In the genomic region with DNA sequence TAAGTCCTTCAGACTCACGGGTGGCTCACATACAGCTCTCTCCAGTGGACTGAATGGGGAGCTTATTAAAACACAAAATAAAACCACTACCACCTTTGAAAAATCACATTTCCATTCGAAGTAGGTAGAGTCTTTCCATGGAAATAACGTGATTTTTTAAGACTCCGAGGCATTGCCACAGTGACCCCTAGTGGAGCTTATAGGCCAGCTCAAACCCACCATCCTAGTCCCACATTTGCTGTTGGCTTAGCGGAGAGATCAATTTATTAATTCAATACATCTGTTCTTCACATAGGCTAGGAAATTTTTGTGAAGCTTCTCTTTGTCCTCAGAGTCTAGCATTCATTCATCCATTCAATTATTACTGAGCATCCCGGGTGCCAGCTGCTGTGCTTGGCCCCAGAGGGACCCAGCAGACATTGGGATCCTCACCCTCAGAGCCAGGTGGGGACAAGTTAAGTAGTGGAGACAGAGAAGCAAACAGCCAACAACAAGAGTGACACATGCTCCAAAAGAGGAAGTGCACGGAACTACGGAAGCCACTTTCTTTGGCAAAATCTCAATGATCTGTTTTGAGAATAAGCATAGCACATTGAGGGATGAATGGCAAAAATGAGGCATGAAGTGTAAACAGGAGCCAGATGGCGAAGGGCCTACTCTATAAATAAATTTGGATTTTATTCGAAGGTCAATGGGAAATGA, we compare ENCODE assay signal across 8 cellular contexts. TPM values are rescaled to one million over a fixed set of nuclear protein-coding genes. Genes with fewer than 3 reads are reported as not detected.
DNase-seq lines count a peak whose midpoint lies in the region; ATAC-seq and TF ChIP-seq lines count a peak whose summit lies in the region.

No MANE protein-coding gene starts in this region.

- intact Hi-C loops in thyroid gland (cut with DNase I): no loop called here

- H3K4me3 ChIP-seq in hepatocyte (no peak overlapping the region), thyroid gland (replicated peaks in 1 of 3) (no peak overlapping the region)

- H3K79me2 ChIP-seq in hepatocyte: no peaks in the 10 kb centered on the region

- H4K20me1 ChIP-seq in hepatocyte (ENCODE audit: insufficient read depth, poor library complexity, severe bottlenecking): no peaks in the 10 kb centered on the region

- H3K9me2 ChIP-seq in hepatocyte (replicated peaks; ENCODE audit: insufficient read depth): no peaks in the 10 kb centered on the region

- no peak overlapping the region for H3K4me2 ChIP-seq in hepatocyte

- H2AFZ ChIP-seq in hepatocyte: no peak overlapping the region

- no peak for ATAC-seq in GM21515 (IDR thresholded peaks at IDR 0.05; ENCODE audit: unreplicated experiment)
- no peak for ATAC-seq in HG02938 (IDR thresholded peaks at IDR 0.05; ENCODE audit: unreplicated experiment)

- no peaks in the 10 kb centered on the region for H3K9me3 ChIP-seq in hepatocyte (ENCODE audit: low read depth)
- H3K9me3 ChIP-seq in thyroid gland: no peaks in the 10 kb centered on the region

- H3K27ac ChIP-seq in hepatocyte (no peak overlapping the region), thyroid gland (peak overlapping the region in 2 of 3 donors; percentile 44 to 51)

- H3K27me3 ChIP-seq in hepatocyte (no peaks in the 10 kb centered on the region), thyroid gland (no peaks in the 10 kb centered on the region)

- 55% methylated on average over 10 of the region's 10 CpGs for WGBS in hepatocyte (ENCODE audit: low lambda C conversion rate, missing lambda C conversion rate)
- WGBS in thyroid gland, 2 donors: 39 to 45% methylated on average over 10 of the region's 10 CpGs

- TF ChIP-seq CTCF in hepatocyte (IDR thresholded peaks at IDR 0.05; ENCODE audit: poor library complexity) (peak; percentile 54), thyroid gland (IDR thresholded peaks at IDR 0.05) (peak in 4 of 6 experiments; percentile 34 to 56 (median 49))

- H3K4me1 ChIP-seq in hepatocyte (ENCODE audit: insufficient read depth): peaks cover 16% of the 10 kb centered on the region
- peaks cover 43 to 55% of the 10 kb centered on the region in 2 donors for H3K4me1 ChIP-seq in thyroid gland

- peak; percentile 48 for DNase-seq in SIG-M5 treated with dmso at 0.1 percent for 504 hours (lab: John Stamatoyannopoulos, UW; ENCODE audit: unreplicated experiment)
- no peak for DNase-seq in SIG-M5 (lab: John Stamatoyannopoulos, UW)
- DNase-seq in NCI-H146 treated with DMSO at 0.1 percent for 48 hours (lab: John Stamatoyannopoulos, UW; ENCODE audit: unreplicated experiment): peak; percentile 34
- DNase-seq in activated T-cell treated with anti-CD3 and anti-CD28 coated beads, Interleukin-2, amount 50 U/mL, for 48 hours: peak; percentile 38 to 40
- DNase-seq in hepatocyte (ENCODE audit: low spot score): peak; percentile 34
- DNase-seq in thyroid gland: peak in 1 of 2 donors; percentile 39

- TF ChIP-seq POLR2A in thyroid gland (IDR thresholded peaks at IDR 0.05): no peak

- H3K36me3 ChIP-seq in hepatocyte (replicated peaks; ENCODE audit: insufficient read depth, low read depth) (no peaks in the 10 kb centered on the region), thyroid gland (no peaks in the 10 kb centered on the region)

RNA-seq across cellular contexts. Expression of a gene that starts 10.2 kb away (rescaled TPM):
- total RNA-seq in hepatocyte (1.3 and 1.4 TPM in 2 replicates), thyroid gland (1 to 10 TPM; 1.6 to 4.3 (median 2.7) TPM)
- 2.3 and 2.9 TPM in 2 replicates for polyA plus RNA-seq in hepatocyte
